In genomic region chr15:79170256-79170664, GRCh38 we compare ENCODE assay signal across 12 cellular contexts.
A peak's percentile ranks its signal among the peaks of the same experiment; 100 is the strongest.
DNase-seq lines count a peak whose midpoint lies in the region; ATAC-seq and TF ChIP-seq lines count a peak whose summit lies in the region.
"Had no signal": no experiment of that assay in that cellular context is flagged by ENCODE, and none has a peak within 500 bp of the region (broad histone marks: within the 10 kb centered on the region; RNA-seq: fewer than 3 reads in every experiment).

No MANE protein-coding gene starts in this region.

- ATAC-seq in GM21390 (IDR thresholded peaks at IDR 0.05; ENCODE audit: unreplicated experiment): no peak
- no peak for ATAC-seq in HG03097 (IDR thresholded peaks at IDR 0.05; ENCODE audit: low FRiP score, unreplicated experiment)

- peak overlapping the region; percentile 7 for H3K27ac ChIP-seq in mesodermal cell (ENCODE audit: low read depth, low read length, severe bottlenecking)

- 60 to 86% methylated on average over 5 to 6 of the region's 6 CpGs for WGBS in mesodermal cell (ENCODE audit: insufficient coverage in 2 of 2), 2 experiments

- H3K4me1 ChIP-seq in mesodermal cell (ENCODE audit: control insufficient read depth, insufficient read depth, low read length, poor library complexity, severe bottlenecking): peaks cover 23% of the 10 kb centered on the region

- DNase-seq in AG20443 (ENCODE audit: low spot score): peak; percentile 79
- DNase-seq in LNCaP clone FGC (ENCODE audit: low read depth): peak; percentile 23
- peak; percentile 19 for DNase-seq in dedifferentiated amniotic fluid mesenchymal stem cell (ENCODE audit: extremely low spot score)
- DNase-seq in HuH-7.5 (ENCODE audit: low spot score): no peak
- DNase-seq in NCI-H1105 treated with DMSO at 0.1 percent for 48 hours (lab: John Stamatoyannopoulos, UW): no peak
- DNase-seq: NCI-H524; stimulated activated CD4-positive, alpha-beta T cell treated with anti-CD3 and anti-CD28 coated beads, Interleukin-2, amount 100 ng/mL, for 48 hours; substantia nigra; T-helper 2 cell had no signal

- no peaks in the 10 kb centered on the region for H3K36me3 ChIP-seq in mesodermal cell (ENCODE audit: control insufficient read depth, insufficient read depth, low read length)

- H3K9me3 ChIP-seq in mesodermal cell (ENCODE audit: control insufficient read depth, low read length): no peaks in the 10 kb centered on the region

- no peak for TF ChIP-seq CTCF in LNCaP clone FGC (IDR thresholded peaks at IDR 0.05; ENCODE audit: control insufficient read depth, extremely low read depth, insufficient read depth)

- H3K4me3 ChIP-seq in LNCaP clone FGC (ENCODE audit: low read depth, low read length): no peak overlapping the region
- no peak overlapping the region for H3K4me3 ChIP-seq in mesodermal cell (ENCODE audit: extremely low read depth, insufficient read depth, low read length, poor library complexity, severe bottlenecking)

Comparison
In these comparisons a context has a peak if more than half of its experiments do, and no peak if none do; other contexts are left out.
1. DNase-seq: peak in AG20443 (single experiment), LNCaP clone FGC (single experiment) and dedifferentiated amniotic fluid mesenchymal stem cell (single experiment); none in HuH-7.5 (single experiment) and NCI-H1105 treated with DMSO at 0.1 percent for 48 hours (single experiment).